12 cellular contexts compared by ENCODE assay signal in the genomic region with DNA sequence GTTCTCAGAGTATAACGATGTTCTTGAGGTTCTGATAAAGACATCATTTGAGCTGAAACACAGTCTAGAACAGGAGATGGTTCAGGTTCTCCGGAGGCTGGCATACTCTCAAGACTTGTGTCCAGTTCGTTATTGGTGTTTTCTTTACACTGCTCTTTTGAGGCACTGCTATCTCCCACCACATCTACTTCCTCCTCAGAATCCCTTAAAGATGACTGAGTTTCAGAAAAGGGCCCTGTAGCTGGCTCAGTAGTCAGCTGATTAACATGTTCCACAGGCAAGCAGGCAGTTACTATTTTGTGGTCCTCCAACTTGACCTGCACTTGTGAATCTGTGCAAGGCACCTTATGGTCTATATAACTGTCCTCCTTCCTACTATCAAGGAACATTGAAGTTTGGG.
"Had no signal": no experiment of that assay in that cellular context is flagged by ENCODE, and none has a peak within 500 bp of the region (broad histone marks: within the 10 kb centered on the region; RNA-seq: fewer than 3 reads in every experiment).

No MANE protein-coding gene starts in this region.

- H3K4me3 Mint-ChIP-seq: activated naive CD8-positive, alpha-beta T cell treated with anti-CD3 and anti-CD28 coated beads for 36 hours; activated T-cell treated with anti-CD3 and anti-CD28 coated beads, Interleukin-2, amount 50 U/mL, for 72 hours; neural crest cell; stimulated activated naive CD8-positive, alpha-beta T cell treated with anti-CD3 and anti-CD28 coated beads, Interleukin-15, Interleukin-2, amounts not matched to agents 100 ng/mL and 50 ng/mL, for 24 hours; T-helper 1 cell treated with Interleukin-12 subunit alpha and Interleukin-12 subunit beta and Interleukin-4 antibody, amounts not matched to agents 30 μg/mL and 1 μg/mL, for 36 hours had no signal

- H3K27me3 ChIP-seq: ascending aorta, esophagus muscularis mucosa, sigmoid colon had no signal

- H3K4me3 ChIP-seq: ascending aorta, esophagus muscularis mucosa, sigmoid colon had no signal

- H3K4me1 ChIP-seq: ascending aorta, esophagus muscularis mucosa, sigmoid colon had no signal

- H3K9me3 Mint-ChIP-seq: activated naive CD8-positive, alpha-beta T cell treated with anti-CD3 and anti-CD28 coated beads for 36 hours; activated T-cell treated with anti-CD3 and anti-CD28 coated beads, Interleukin-2, amount 50 U/mL, for 72 hours; stimulated activated naive CD8-positive, alpha-beta T cell treated with anti-CD3 and anti-CD28 coated beads, Interleukin-15, Interleukin-2, amounts not matched to agents 100 ng/mL and 50 ng/mL, for 24 hours; T-helper 1 cell treated with Interleukin-12 subunit alpha and Interleukin-12 subunit beta and Interleukin-4 antibody, amounts not matched to agents 30 μg/mL and 1 μg/mL, for 36 hours had no signal

- H3K9me3 ChIP-seq: ascending aorta, esophagus muscularis mucosa, sigmoid colon had no signal

- H3K4me1 Mint-ChIP-seq: neural crest cell had no signal

- DNase-seq: activated gamma-delta T cell treated with Interleukin-2 at 50 U/mL for 16 hours; activated naive CD8-positive, alpha-beta T cell treated with anti-CD3 and anti-CD28 coated beads for 36 hours; activated T-cell treated with anti-CD3 and anti-CD28 coated beads, Interleukin-2, amount 50 U/mL, for 72 hours; glutamatergic neuron; mesendoderm; sigmoid colon; stimulated activated CD4-positive, alpha-beta T cell treated with anti-CD3 and anti-CD28 coated beads, Interleukin-12 subunit alpha, Interleukin-12 subunit beta, amount 100 ng/mL, for 4 hours had no signal

- H3K27ac Mint-ChIP-seq: activated naive CD8-positive, alpha-beta T cell treated with anti-CD3 and anti-CD28 coated beads for 36 hours; activated T-cell treated with anti-CD3 and anti-CD28 coated beads, Interleukin-2, amount 50 U/mL, for 72 hours; stimulated activated naive CD8-positive, alpha-beta T cell treated with anti-CD3 and anti-CD28 coated beads, Interleukin-15, Interleukin-2, amounts not matched to agents 100 ng/mL and 50 ng/mL, for 24 hours; T-helper 1 cell treated with Interleukin-12 subunit alpha and Interleukin-12 subunit beta and Interleukin-4 antibody, amounts not matched to agents 30 μg/mL and 1 μg/mL, for 36 hours had no signal

- H3K27ac ChIP-seq: ascending aorta, esophagus muscularis mucosa, sigmoid colon had no signal
